In genomic region chr1:45974541-45975269, GRCh38 we compare ENCODE assay signal across 14 cellular contexts.
DNase-seq lines count a peak whose midpoint lies in the region; ATAC-seq, FAIRE-seq and TF ChIP-seq lines count a peak whose summit lies in the region.
"Had no signal": no experiment of that assay in that cellular context is flagged by ENCODE, and none has a peak within 500 bp of the region (broad histone marks: within the 10 kb centered on the region; RNA-seq: fewer than 3 reads in every experiment).

No MANE protein-coding gene starts in this region.

- peaks cover 4 to 90% (median 51%) of the 10 kb centered on the region in 4 donors for H3K4me1 ChIP-seq in transverse colon
- H3K4me1 ChIP-seq: upper lobe of left lung had no signal

- 100% methylated on average over 1 of the region's 1 CpG; no CpG with 5 or more reads in 1 of the 2 donors for WGBS in transverse colon (ENCODE audit: low coverage in 1 of 2), 2 donors

- no peaks in the 10 kb centered on the region for H3K9me3 ChIP-seq in transverse colon
- H3K9me3 ChIP-seq: upper lobe of left lung had no signal

- H3K36me3 Mint-ChIP-seq in activated naive CD4-positive, alpha-beta T cell treated with anti-CD3 and anti-CD28 coated beads for 36 hours (ENCODE audit: low read depth) = peaks cover 3% of the 10 kb centered on the region
- no peaks in the 10 kb centered on the region for H3K36me3 Mint-ChIP-seq in activated naive CD4-positive, alpha-beta T cell treated with anti-CD3 and anti-CD28 coated beads, Interleukin-2, amount 10 ng/mL, durations not matched to agents 7 days and 5 days

- H3K4me3 Mint-ChIP-seq in activated naive CD4-positive, alpha-beta T cell treated with anti-CD3 and anti-CD28 coated beads for 36 hours = no peak overlapping the region
- H3K4me3 Mint-ChIP-seq in activated naive CD4-positive, alpha-beta T cell treated with anti-CD3 and anti-CD28 coated beads, Interleukin-2, amount 10 ng/mL, durations not matched to agents 7 days and 5 days = no peak overlapping the region
- H3K4me3 Mint-ChIP-seq: neural crest cell had no signal

- TF ChIP-seq POLR2A in transverse colon (IDR thresholded peaks at IDR 0.05) (no peak), H54 (IDR thresholded peaks at IDR 0.05; ENCODE audit: low read depth, low read length) (no peak)

- no peak for TF ChIP-seq EP300 in transverse colon (IDR thresholded peaks at IDR 0.05; ENCODE audit: low read depth)

- intact Hi-C loops in activated naive CD4-positive, alpha-beta T cell treated with anti-CD3 and anti-CD28 coated beads for 36 hours (cut with micrococcal nuclease) = no loop called here
- intact Hi-C loops in transverse colon (cut with DNase I; ENCODE audit: low total_unique reads) = no loop called here

- H3K27me3 Mint-ChIP-seq in activated naive CD4-positive, alpha-beta T cell treated with anti-CD3 and anti-CD28 coated beads for 36 hours (ENCODE audit: low read depth) = no peaks in the 10 kb centered on the region
- H3K27me3 Mint-ChIP-seq in activated naive CD4-positive, alpha-beta T cell treated with anti-CD3 and anti-CD28 coated beads, Interleukin-2, amount 10 ng/mL, durations not matched to agents 7 days and 5 days = no peaks in the 10 kb centered on the region

- in situ Hi-C loops in transverse colon (cut with MboI; ENCODE audit: low pct_ligation_motif_present in 1 of 4, low pct_unique_long_range_greater_than_20kb in 1 of 4, low sequenced_read_pairs in 3 of 4) = no loop called here

- no peaks in the 10 kb centered on the region for H3K36me3 ChIP-seq in transverse colon

- no peaks in the 10 kb centered on the region for H3K4me1 Mint-ChIP-seq in activated naive CD4-positive, alpha-beta T cell treated with anti-CD3 and anti-CD28 coated beads for 36 hours (ENCODE audit: low read depth)
- no peaks in the 10 kb centered on the region for H3K4me1 Mint-ChIP-seq in activated naive CD4-positive, alpha-beta T cell treated with anti-CD3 and anti-CD28 coated beads, Interleukin-2, amount 10 ng/mL, durations not matched to agents 7 days and 5 days
- H3K4me1 Mint-ChIP-seq: neural crest cell had no signal

- no peaks in the 10 kb centered on the region for H3K27me3 ChIP-seq in transverse colon
- H3K27me3 ChIP-seq: upper lobe of left lung had no signal

- no peaks in the 10 kb centered on the region for H3K9me3 Mint-ChIP-seq in activated naive CD4-positive, alpha-beta T cell treated with anti-CD3 and anti-CD28 coated beads for 36 hours
- no peaks in the 10 kb centered on the region for H3K9me3 Mint-ChIP-seq in activated naive CD4-positive, alpha-beta T cell treated with anti-CD3 and anti-CD28 coated beads, Interleukin-2, amount 10 ng/mL, durations not matched to agents 7 days and 5 days
- H3K9me3 Mint-ChIP-seq: neural crest cell had no signal

- peak in 2 of 5 experiments; percentile 51 to 63 for TF ChIP-seq CTCF in transverse colon (IDR thresholded peaks at IDR 0.05)

- ATAC-seq in GM18519 (IDR thresholded peaks at IDR 0.05; ENCODE audit: low FRiP score, unreplicated experiment) = no peak

- CTCF ChIA-PET in activated naive CD4-positive, alpha-beta T cell treated with anti-CD3 and anti-CD28 coated beads for 36 hours (lab: Charles Lee) = interaction anchor here (0.6 to 1.4 kb wide), 2 partner anchors 114 to 249 kb away, joined by 3 to 4 read pairs; no protein-coding TSS in a partner anchor
- CTCF ChIA-PET in activated naive CD4-positive, alpha-beta T cell treated with anti-CD3 and anti-CD28 coated beads, Interleukin-2, amount 10 ng/mL, durations not matched to agents 7 days and 5 days (lab: Charles Lee) = no interaction called here

- H3K27ac ChIP-seq in transverse colon = peak overlapping the region; percentile 82 to 89 (median 83)
- H3K27ac ChIP-seq: skin epidermis, upper lobe of left lung had no signal

- DNase-seq in activated naive CD4-positive, alpha-beta T cell treated with anti-CD3 and anti-CD28 coated beads for 36 hours = peak; percentile 23
- DNase-seq in activated naive CD4-positive, alpha-beta T cell treated with anti-CD3 and anti-CD28 coated beads, Interleukin-2, amount 10 ng/mL, durations not matched to agents 7 days and 5 days = no peak
- DNase-seq in NCI-H510A (lab: John Stamatoyannopoulos, UW) (peak; percentile 25), transverse colon (peak; percentile 46), NCI-H1048 (lab: John Stamatoyannopoulos, UW) (no peak), H54 (ENCODE audit: insufficient read length, low spot score) (no peak)
- DNase-seq: caudate nucleus, GF-D8, islet precursor cell, upper lobe of left lung had no signal

- peak; percentile 28 for FAIRE-seq in colon (lab: Jason Lieb, UNC)
- no peak for FAIRE-seq in H54 (lab: Jason Lieb, UNC)

- H3K4me3 ChIP-seq in transverse colon = no peak overlapping the region
- H3K4me3 ChIP-seq: skin epidermis, upper lobe of left lung had no signal

- H3K27ac Mint-ChIP-seq in activated naive CD4-positive, alpha-beta T cell treated with anti-CD3 and anti-CD28 coated beads for 36 hours = no peak overlapping the region
- H3K27ac Mint-ChIP-seq in activated naive CD4-positive, alpha-beta T cell treated with anti-CD3 and anti-CD28 coated beads, Interleukin-2, amount 10 ng/mL, durations not matched to agents 7 days and 5 days = no peak overlapping the region

Comparison
In these comparisons a context has a peak if more than half of its experiments do, and no peak if none do; other contexts are left out.
1. DNase-seq: peak in activated naive CD4-positive, alpha-beta T cell treated with anti-CD3 and anti-CD28 coated beads for 36 hours (single experiment), NCI-H510A (single experiment) and transverse colon (single experiment); none in activated naive CD4-positive, alpha-beta T cell treated with anti-CD3 and anti-CD28 coated beads, Interleukin-2, amount 10 ng/mL, durations not matched to agents 7 days and 5 days (single experiment), NCI-H1048 (single experiment) and H54 (single experiment).